14 cellular contexts compared by ENCODE assay signal in the genomic region with DNA sequence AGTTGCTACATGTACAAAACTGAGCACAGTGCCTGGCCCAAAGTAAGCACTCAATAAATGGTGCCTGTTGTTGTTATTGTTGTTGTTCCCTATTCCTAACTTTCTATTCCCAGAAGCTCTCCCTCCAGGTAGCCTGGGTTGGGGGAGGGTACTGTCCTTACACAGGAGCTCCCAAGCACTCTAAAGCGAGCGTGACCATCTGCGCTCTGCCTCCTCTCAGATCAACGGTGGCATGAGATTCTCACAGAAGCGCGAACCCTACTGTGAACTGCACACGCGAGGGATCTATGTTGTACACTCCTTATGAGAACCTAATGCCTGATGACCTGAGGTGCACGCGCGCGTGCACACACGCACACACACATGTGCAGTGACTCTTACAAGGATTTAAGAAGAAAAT. TPM values are rescaled to one million over a fixed set of nuclear protein-coding genes. Genes with fewer than 3 reads are reported as not detected.
DNase-seq lines count a peak whose midpoint lies in the region; ATAC-seq and TF ChIP-seq lines count a peak whose summit lies in the region.
"Had no signal": no experiment of that assay in that cellular context is flagged by ENCODE, and none has a peak within 500 bp of the region (broad histone marks: within the 10 kb centered on the region; RNA-seq: fewer than 3 reads in every experiment).

No MANE protein-coding gene starts in this region.

- H3K4me3 Mint-ChIP-seq in Caco-2 (ENCODE audit: unreplicated experiment) (no peak overlapping the region), neural crest cell (no peak overlapping the region)
- H3K4me3 Mint-ChIP-seq: CD8-positive, alpha-beta T cell had no signal

- H3K4me1 Mint-ChIP-seq in Caco-2 (ENCODE audit: low read depth, unreplicated experiment) (peaks cover 16% of the 10 kb centered on the region), neural crest cell (peaks cover 12% of the 10 kb centered on the region)

- H3K9me3 ChIP-seq in Caco-2 = no peaks in the 10 kb centered on the region

- peaks cover 46% of the 10 kb centered on the region for H3K4me1 ChIP-seq in Caco-2

- peaks cover 81% of the 10 kb centered on the region for H3K36me3 Mint-ChIP-seq in Caco-2 (ENCODE audit: insufficient read depth, unreplicated experiment)
- H3K36me3 Mint-ChIP-seq in neural crest cell (ENCODE audit: low read depth) = peaks cover 6% of the 10 kb centered on the region

- no peaks in the 10 kb centered on the region for H3K27me3 ChIP-seq in Caco-2 (replicated peaks; ENCODE audit: control insufficient read depth, insufficient read depth, low read length)
- no peaks in the 10 kb centered on the region for H3K27me3 ChIP-seq in brain microvascular endothelial cell (replicated peaks)

- CTCF ChIA-PET in Caco-2 (lab: Charles Lee) = no interaction called here

- H3K27ac Mint-ChIP-seq in Caco-2 (ENCODE audit: unreplicated experiment) = peak overlapping the region; percentile 15
- H3K27ac Mint-ChIP-seq in neural crest cell (ENCODE audit: unreplicated experiment) = peak overlapping the region; percentile 28
- H3K27ac Mint-ChIP-seq: CD8-positive, alpha-beta T cell had no signal

- peaks cover 4% of the 10 kb centered on the region for H3K36me3 ChIP-seq in Caco-2 (ENCODE audit: control insufficient read depth, insufficient read depth, low read length)
- peaks cover 68% of the 10 kb centered on the region for H3K36me3 ChIP-seq in brain microvascular endothelial cell (replicated peaks)

- BruUV-seq in Caco-2 (replicated peaks; lab: Mats Ljungman, UMichigan) = no TSS peak

- H3K9me3 Mint-ChIP-seq in Caco-2 (ENCODE audit: unreplicated experiment) (no peaks in the 10 kb centered on the region), neural crest cell (no peaks in the 10 kb centered on the region)
- H3K9me3 Mint-ChIP-seq: CD8-positive, alpha-beta T cell had no signal

- in situ Hi-C loops in brain microvascular endothelial cell (cut with HindIII; ENCODE audit: low pct_ligation_motif_present, low sequenced_read_pairs) = no loop called here

- ATAC-seq in GM18868 (IDR thresholded peaks at IDR 0.05; ENCODE audit: unreplicated experiment) = no peak
- ATAC-seq: CD8-positive, alpha-beta T cell had no signal

- peak overlapping the region; percentile 42 for H3K27ac ChIP-seq in brain microvascular endothelial cell

- H3K27me3 Mint-ChIP-seq in Caco-2 (ENCODE audit: insufficient read depth, unreplicated experiment) (no peaks in the 10 kb centered on the region), neural crest cell (ENCODE audit: low read depth) (no peaks in the 10 kb centered on the region)

- no peak for DNase-seq in AG10803 (ENCODE audit: low read depth)
- no peak for DNase-seq in Caco-2
- no peak for DNase-seq in brain microvascular endothelial cell
- no peak for DNase-seq in neural crest cell (ENCODE audit: low read depth, low spot score)
- DNase-seq in HPDE6-E6E7 (ENCODE audit: extremely low spot score) = no peak
- DNase-seq in NCI-H345 (lab: John Stamatoyannopoulos, UW) = no peak
- DNase-seq in foreskin melanocyte = no peak
- DNase-seq: CD8-positive, alpha-beta T cell; dermis blood vessel endothelial cell; NCI-H510A treated with DMSO at 0.1 percent for 48 hours; retina; RPMI8226; stimulated activated CD4-positive, alpha-beta T cell treated with anti-CD3 and anti-CD28 coated beads, Interleukin-4, amount 100 ng/mL, for 1 hour had no signal

- POLR2A ChIA-PET in Caco-2 (lab: Charles Lee) = no interaction called here

- intact Hi-C loops in Caco-2 (cut with micrococcal nuclease; ENCODE audit: unreplicated experiment) = loop anchor here (5.0 kb wide), 1 partner anchor 33 kb away; a partner anchor contains a TSS

- H3K4me3 ChIP-seq in AG10803 (ENCODE audit: low read length) (peak overlapping the region; percentile 8; the same call in 1 of the 2 replicates), Caco-2 (ENCODE audit: low read depth, low read length) (no peak overlapping the region), brain microvascular endothelial cell (ENCODE audit: low read depth, low read length) (no peak overlapping the region)

- TF ChIP-seq CTCF in AG10803 (conservative IDR thresholded peaks at IDR 0.05; ENCODE audit: low read length) = no peak
- TF ChIP-seq CTCF in Caco-2 (IDR thresholded peaks at IDR 0.05; ENCODE audit: insufficient read depth in 1 of 2, low read depth in 1 of 2, low read length in 1 of 2, severe bottlenecking in 1 of 2, unreplicated experiment in 1 of 2) = no peak
- no peak for TF ChIP-seq CTCF in brain microvascular endothelial cell (IDR thresholded peaks at IDR 0.05; ENCODE audit: low read depth, low read length, missing control alignments)
- no peak for TF ChIP-seq CTCF in neural crest cell (conservative IDR thresholded peaks at IDR 0.05)

RNA-seq across cellular contexts. Expression of a gene that starts 33.9 kb away (rescaled TPM):
- total RNA-seq in Caco-2 (2022) = 1,141 and 1,158 TPM in 2 replicates
- 122 and 129 TPM in 2 replicates for total RNA-seq in neural crest cell
